8 cellular contexts compared by ENCODE assay signal in the genomic region with DNA sequence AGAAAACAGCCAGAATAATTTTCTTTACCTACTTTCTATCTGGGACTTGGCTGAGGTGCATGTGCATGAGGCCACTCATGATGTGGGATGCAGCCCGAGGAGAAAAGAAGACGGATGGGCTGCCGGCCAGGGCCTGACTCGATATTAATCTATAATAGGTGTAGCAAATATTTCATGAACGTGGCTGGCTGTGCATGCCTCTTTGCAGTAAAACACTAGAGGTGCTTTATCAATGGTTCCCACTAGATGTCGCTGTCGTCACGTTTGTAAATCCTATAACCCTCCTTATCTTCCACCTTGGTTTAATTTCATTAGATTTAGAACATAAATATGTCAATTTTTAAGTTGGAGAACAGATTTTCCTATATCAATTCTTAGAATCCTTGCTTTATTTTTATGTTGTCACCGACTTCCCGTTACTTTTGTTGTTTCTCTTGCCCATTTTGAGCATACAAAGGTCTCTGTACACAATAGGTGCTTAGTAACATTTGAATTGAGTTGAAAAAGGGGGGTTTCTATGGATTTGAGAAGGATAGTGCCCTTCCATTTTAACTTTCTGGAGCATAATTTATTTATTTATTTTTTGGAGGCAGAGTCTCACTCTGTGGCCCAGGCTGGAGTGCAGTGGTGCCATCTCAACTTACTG. TPM values are rescaled to one million over a fixed set of nuclear protein-coding genes. Genes with fewer than 3 reads are reported as not detected.
DNase-seq lines count a peak whose midpoint lies in the region; ATAC-seq and TF ChIP-seq lines count a peak whose summit lies in the region.

No MANE protein-coding gene starts in this region.

- H3K4me3 ChIP-seq in AG09309 (ENCODE audit: control insufficient read depth, low read depth, low read length) (no peak overlapping the region), fibroblast of pulmonary artery (replicated peaks; ENCODE audit: low read depth, low read length) (no peak overlapping the region), neuronal stem cell (ENCODE audit: low read length in 2 of 2) (no peak overlapping the region)

- no peaks in the 10 kb centered on the region for H3K27me3 ChIP-seq in neuronal stem cell (ENCODE audit: control insufficient read depth in 3 of 3, insufficient read depth in 3 of 3, low read depth in 1 of 3, low read length in 3 of 3)

- no peak overlapping the region for H3K4me2 ChIP-seq in neuronal stem cell (ENCODE audit: insufficient read depth, low read length, poor library complexity, severe bottlenecking)

- peak; percentile 74 for TF ChIP-seq CTCF in AG09309 (IDR thresholded peaks at IDR 0.05; ENCODE audit: control insufficient read depth, insufficient read depth, low read depth, low read length, missing control alignments)
- TF ChIP-seq CTCF in fibroblast of pulmonary artery (IDR thresholded peaks at IDR 0.05; ENCODE audit: low read length, missing control alignments) = peak; percentile 84

- no peak overlapping the region for H3K18ac ChIP-seq in neuronal stem cell (ENCODE audit: low read length)

- H4K91ac ChIP-seq in neuronal stem cell (ENCODE audit: low read depth, low read length, poor library complexity) = no peak overlapping the region

- H4K8ac ChIP-seq in neuronal stem cell (ENCODE audit: low read depth, low read length) = no peak overlapping the region

- no peaks in the 10 kb centered on the region for H3K36me3 ChIP-seq in neuronal stem cell (replicated peaks in 1 of 2; ENCODE audit: control insufficient read depth in 2 of 2, insufficient read depth in 2 of 2, low read length in 2 of 2)

- H3K9me3 ChIP-seq in neuronal stem cell (replicated peaks in 1 of 2; ENCODE audit: control insufficient read depth in 2 of 2, insufficient read depth in 1 of 2, low read depth in 1 of 2, low read length in 2 of 2) = no peaks in the 10 kb centered on the region

- WGBS in neuronal stem cell (ENCODE audit: extremely low coverage in 2 of 2, insufficient read length in 2 of 2, insufficient replicate concordance in 1 of 2), 2 donors = no CpG with 5 or more reads among the region's 10 CpGs

- H2BK12ac ChIP-seq in neuronal stem cell (ENCODE audit: low read length) = no peak overlapping the region

- no peak overlapping the region for H2BK120ac ChIP-seq in neuronal stem cell (ENCODE audit: low read depth, low read length)

- H2BK15ac ChIP-seq in neuronal stem cell (ENCODE audit: low read length) = no peak overlapping the region

- H3K23ac ChIP-seq in neuronal stem cell (ENCODE audit: low read depth, low read length, poor library complexity) = no peak overlapping the region

- H2AK5ac ChIP-seq in neuronal stem cell (ENCODE audit: low read depth, low read length) = no peak overlapping the region

- H3K9ac ChIP-seq in neuronal stem cell (ENCODE audit: low read depth, low read length, poor library complexity) = no peak overlapping the region

- peak overlapping the region; percentile 21 for H2AFZ ChIP-seq in neuronal stem cell (ENCODE audit: low read length)

- no peaks in the 10 kb centered on the region for H3K4me1 ChIP-seq in neuronal stem cell (ENCODE audit: control insufficient read depth in 2 of 2, insufficient read depth in 1 of 2, low read depth in 1 of 2, low read length in 2 of 2)

- H3K79me1 ChIP-seq in neuronal stem cell (ENCODE audit: low read depth, low read length) = no peaks in the 10 kb centered on the region

- H3K27ac ChIP-seq in neuronal stem cell (replicated peaks; ENCODE audit: low read length) = no peak overlapping the region

- ATAC-seq in GM18498 (IDR thresholded peaks at IDR 0.05; ENCODE audit: unreplicated experiment) = peak; percentile 72
- peak; percentile 86 for ATAC-seq in HG03354 (IDR thresholded peaks at IDR 0.05; ENCODE audit: poor library complexity, severe bottlenecking, unreplicated experiment)
- ATAC-seq in GM18873 (IDR thresholded peaks at IDR 0.05; ENCODE audit: low FRiP score, unreplicated experiment) = no peak

- no peak overlapping the region for H3K14ac ChIP-seq in neuronal stem cell (ENCODE audit: low read length)

- no peak overlapping the region for H2BK5ac ChIP-seq in neuronal stem cell (ENCODE audit: low read length)

- no peak for DNase-seq in AG09309 (ENCODE audit: low read depth)
- DNase-seq in NCI-H510A treated with DMSO at 0.1 percent for 48 hours (lab: John Stamatoyannopoulos, UW) = peak; percentile 85
- DNase-seq in activated CD8-positive, alpha-beta memory T cell treated with anti-CD3 and anti-CD28 coated beads for 4 hours (ENCODE audit: low read depth in 2 of 2) = peak; percentile 4 to 12
- DNase-seq in fibroblast of pulmonary artery (ENCODE audit: low read depth) = peak; percentile 79
- peak; percentile 64 for DNase-seq in neuronal stem cell (ENCODE audit: low spot score)

- no peak overlapping the region for H3K4ac ChIP-seq in neuronal stem cell (ENCODE audit: low read length)

RNA-seq across cellular contexts. Expression of a gene that starts 19.6 kb away (rescaled TPM):
- 0.60 TPM for polyA plus RNA-seq in neuronal stem cell (2013, experiment 1 of 2)
- polyA plus RNA-seq in neuronal stem cell (2013, experiment 2 of 2) = 1.1 TPM
